ENCODE assay signal across 25 cellular contexts in genomic region chr9:107694390-107694789, GRCh38.
"Had no signal": no experiment of that assay in that cellular context is flagged by ENCODE, and none has a peak within 500 bp of the region (broad histone marks: within the 10 kb centered on the region; RNA-seq: fewer than 3 reads in every experiment).

No MANE protein-coding gene starts in this region.

- DNase-seq: effector memory CD8-positive, alpha-beta T cell; erythroblast; esophagus squamous epithelium; foreskin melanocyte; hypothalamus; immature natural killer cell; left ventricle myocardium superior; lower lobe of right lung; natural killer cell; occipital lobe; ovary; posterior cingulate gyrus; right lobe of liver; small intestine; stimulated activated CD4-positive, alpha-beta T cell treated with anti-CD3 and anti-CD28 coated beads, Interleukin-12 subunit alpha, Interleukin-12 subunit beta, amount 100 ng/mL, for 4 hours; stimulated activated CD4-positive, alpha-beta T cell treated with anti-CD3 and anti-CD28 coated beads, Interleukin-1b, Interleukin-23, amount 100 ng/mL, for 48 hours; stimulated activated CD4-positive, alpha-beta T cell treated with anti-CD3 and anti-CD28 coated beads, Interleukin-4, amount 100 ng/mL, for 1 hour; stimulated activated CD8-positive, alpha-beta memory T cell treated with anti-CD3 and anti-CD28 coated beads, Interleukin-4, amount 100 ng/mL, for 48 hours; stimulated activated naive CD4-positive, alpha-beta T cell; stimulated activated naive CD8-positive, alpha-beta T cell treated with anti-CD3 and anti-CD28 coated beads, Interleukin-15, amount 100 ng/mL, for 72 hours; transverse colon; upper lobe of right lung; uterus had no signal

- H3K4me3 ChIP-seq: coronary artery, esophagus squamous epithelium, lower lobe of right lung, ovary, right lobe of liver, suprapubic skin, transverse colon, upper lobe of right lung, uterus had no signal

- ATAC-seq: effector memory CD8-positive, alpha-beta T cell; lower lobe of right lung; natural killer cell; right lobe of liver; stimulated activated naive CD8-positive, alpha-beta T cell treated with anti-CD3 and anti-CD28 coated beads, Interleukin-15, amount 100 ng/mL, for 72 hours; upper lobe of right lung had no signal
